Comparison of ENCODE assay signal across 1 cellular context in genomic region chr17:76026714-76027158, GRCh38.
TF ChIP-seq lines count a peak whose summit lies in the region.

No MANE protein-coding gene starts in this region.

TF ChIP-seq in GM23338, 12 proteins besides CTCF, POLR2A, EP300 and RAD21:
- no peak for TF ChIP-seq POLR2AphosphoS5 (IDR thresholded peaks at IDR 0.05; ENCODE audit: low read depth)
- TF ChIP-seq ZNF114 (CRISPR knock-in tag; IDR thresholded peaks at IDR 0.05): no peak
- no peak for TF ChIP-seq NANOG (IDR thresholded peaks at IDR 0.05; ENCODE audit: borderline replicate concordance)
- no peak for TF ChIP-seq ZNF462 (CRISPR knock-in tag; IDR thresholded peaks at IDR 0.05)
- TF ChIP-seq EZH2 (IDR thresholded peaks at IDR 0.05; ENCODE audit: low read depth, unreplicated experiment): no peak
- no peak for TF ChIP-seq REST (IDR thresholded peaks at IDR 0.05; ENCODE audit: unreplicated experiment)
- no peak for TF ChIP-seq STAT1 (IDR thresholded peaks at IDR 0.05; ENCODE audit: unreplicated experiment)
- TF ChIP-seq EZH2phosphoT487 (IDR thresholded peaks at IDR 0.05; ENCODE audit: unreplicated experiment): no peak
- TF ChIP-seq ETS1 (IDR thresholded peaks at IDR 0.05): no peak
- no peak for TF ChIP-seq CREB1 (CRISPR knock-in tag; IDR thresholded peaks at IDR 0.05; ENCODE audit: low read depth)
- TF ChIP-seq ZNF331 (CRISPR knock-in tag; IDR thresholded peaks at IDR 0.05; ENCODE audit: low read depth): no peak
- no peak for TF ChIP-seq JUNB (IDR thresholded peaks at IDR 0.05; ENCODE audit: unreplicated experiment)
TF ChIP-seq in GM23338: peak in this region for 0.
